1 cellular context compared by ENCODE assay signal in the genomic region with DNA sequence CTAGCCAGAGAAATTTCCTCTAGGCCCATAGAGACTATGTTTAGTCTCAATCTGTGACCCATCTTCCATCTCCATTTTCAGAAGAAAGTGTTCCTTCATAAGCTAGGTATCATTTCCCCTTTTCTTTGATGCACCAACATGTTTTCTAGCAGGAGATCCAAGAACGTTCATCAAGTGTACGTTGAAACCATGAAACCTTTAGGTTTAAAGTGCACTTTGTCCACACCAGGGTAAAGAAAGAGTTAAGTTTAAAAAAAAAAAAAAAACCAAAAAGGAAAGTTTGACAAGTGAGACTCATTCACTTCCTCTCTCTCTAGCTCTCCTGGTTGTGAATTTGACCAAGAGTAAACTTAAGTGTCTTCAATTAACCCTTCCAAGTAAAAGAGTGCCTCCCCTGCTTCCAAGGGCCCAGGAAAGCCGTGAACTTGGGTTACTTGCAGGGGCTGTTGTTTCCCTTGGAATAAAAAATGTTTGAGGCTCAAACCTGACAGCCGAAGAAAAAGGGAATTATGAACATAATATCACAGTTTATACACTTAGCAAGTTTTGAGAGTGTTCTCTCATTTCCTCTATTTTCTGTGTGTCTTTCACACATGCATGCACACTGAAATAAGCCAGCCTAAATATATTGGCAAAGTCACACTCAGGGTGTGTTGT.
A peak's percentile ranks its signal among the peaks of the same experiment; 100 is the strongest.
TF ChIP-seq lines count a peak whose summit lies in the region.

No MANE protein-coding gene starts in this region.

TF ChIP-seq in GM12878, 131 proteins besides CTCF, POLR2A, EP300 and RAD21 (continued from another document and continues in another):
- TF ChIP-seq, protein P1, sequence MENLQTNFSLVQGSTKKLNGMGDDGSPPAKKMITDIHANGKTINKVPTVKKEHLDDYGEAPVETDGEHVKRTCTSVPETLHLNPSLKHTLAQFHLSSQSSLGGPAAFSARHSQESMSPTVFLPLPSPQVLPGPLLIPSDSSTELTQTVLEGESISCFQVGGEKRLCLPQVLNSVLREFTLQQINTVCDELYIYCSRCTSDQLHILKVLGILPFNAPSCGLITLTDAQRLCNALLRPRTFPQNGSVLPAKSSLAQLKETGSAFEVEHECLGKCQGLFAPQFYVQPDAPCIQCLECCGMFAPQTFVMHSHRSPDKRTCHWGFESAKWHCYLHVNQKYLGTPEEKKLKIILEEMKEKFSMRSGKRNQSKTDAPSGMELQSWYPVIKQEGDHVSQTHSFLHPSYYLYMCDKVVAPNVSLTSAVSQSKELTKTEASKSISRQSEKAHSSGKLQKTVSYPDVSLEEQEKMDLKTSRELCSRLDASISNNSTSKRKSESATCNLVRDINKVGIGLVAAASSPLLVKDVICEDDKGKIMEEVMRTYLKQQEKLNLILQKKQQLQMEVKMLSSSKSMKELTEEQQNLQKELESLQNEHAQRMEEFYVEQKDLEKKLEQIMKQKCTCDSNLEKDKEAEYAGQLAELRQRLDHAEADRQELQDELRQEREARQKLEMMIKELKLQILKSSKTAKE (IDR thresholded peaks at IDR 0.05; ENCODE audit: low read depth, poor library complexity, severe bottlenecking): peak; percentile 62
- TF ChIP-seq, protein P2, sequence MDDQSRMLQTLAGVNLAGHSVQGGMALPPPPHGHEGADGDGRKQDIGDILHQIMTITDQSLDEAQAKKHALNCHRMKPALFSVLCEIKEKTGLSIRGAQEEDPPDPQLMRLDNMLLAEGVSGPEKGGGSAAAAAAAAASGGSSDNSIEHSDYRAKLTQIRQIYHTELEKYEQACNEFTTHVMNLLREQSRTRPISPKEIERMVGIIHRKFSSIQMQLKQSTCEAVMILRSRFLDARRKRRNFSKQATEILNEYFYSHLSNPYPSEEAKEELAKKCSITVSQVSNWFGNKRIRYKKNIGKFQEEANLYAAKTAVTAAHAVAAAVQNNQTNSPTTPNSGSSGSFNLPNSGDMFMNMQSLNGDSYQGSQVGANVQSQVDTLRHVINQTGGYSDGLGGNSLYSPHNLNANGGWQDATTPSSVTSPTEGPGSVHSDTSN (IDR thresholded peaks at IDR 0.05; ENCODE audit: insufficient replicate concordance, low read depth, low read length): no peak
- TF ChIP-seq NFXL1 (IDR thresholded peaks at IDR 0.05; ENCODE audit: borderline replicate concordance) (no peak), CREM (IDR thresholded peaks at IDR 0.05; ENCODE audit: low read depth) (0 out of 2 replicates have a peak, but pooled peaks have one; percentile 13), NBN (IDR thresholded peaks at IDR 0.05) (peak; percentile 89), YBX1 (IDR thresholded peaks at IDR 0.05) (no peak), FOXM1 (IDR thresholded peaks at IDR 0.05; ENCODE audit: low read depth, low read length) (0 out of 2 replicates have a peak, but pooled peaks have one; percentile 7), IKZF1 (conservative IDR thresholded peaks at IDR 0.05) (peak; percentile 85), CEBPB (IDR thresholded peaks at IDR 0.05; ENCODE audit: borderline replicate concordance in 1 of 2, low read depth in 2 of 2, low read length in 2 of 2) (no peak), RB1 (IDR thresholded peaks at IDR 0.05; ENCODE audit: borderline replicate concordance) (peak; percentile 39; the same call in 1 of the 2 replicates), ZNF24 (IDR thresholded peaks at IDR 0.05) (peak; percentile 7; the same call in 1 of the 2 replicates), EZH2 (IDR thresholded peaks at IDR 0.05; ENCODE audit: borderline replicate concordance, control insufficient read depth, low read depth, low read length) (no peak), KDM1A (IDR thresholded peaks at IDR 0.05; ENCODE audit: borderline replicate concordance) (no peak), RAD51 (IDR thresholded peaks at IDR 0.05) (0 out of 2 replicates have a peak, but pooled peaks have one; percentile 8), GATAD2B (conservative IDR thresholded peaks at IDR 0.05; ENCODE audit: low read depth) (no peak), MTA2 (IDR thresholded peaks at IDR 0.05; ENCODE audit: low read depth) (peak; percentile 86), MEF2A (IDR thresholded peaks at IDR 0.05; ENCODE audit: insufficient read depth, low read depth, low read length) (0 out of 2 replicates have a peak, but pooled peaks have one; percentile 6), PAX5 (IDR thresholded peaks at IDR 0.05; ENCODE audit: borderline replicate concordance, low read depth, low read length) (peak; percentile 89), JUND (IDR thresholded peaks at IDR 0.05; ENCODE audit: low read depth, low read length) (no peak), RCOR1 (conservative IDR thresholded peaks at IDR 0.05; ENCODE audit: low read depth, low read length) (no peak), BHLHE40 (IDR thresholded peaks at IDR 0.05; ENCODE audit: borderline replicate concordance in 1 of 2, low read depth in 2 of 2, low read length in 1 of 2) (peak in 1 of 2 experiments; percentile 49; a peak in 1 of 4 replicates), SMARCA5 (IDR thresholded peaks at IDR 0.05) (no peak; the same call in 1 of the 2 replicates), ASH2L (IDR thresholded peaks at IDR 0.05; ENCODE audit: borderline replicate concordance, low read depth) (peak; percentile 42; the same call in 1 of the 2 replicates), BMI1 (IDR thresholded peaks at IDR 0.05; ENCODE audit: borderline replicate concordance) (peak; percentile 74), JUNB (IDR thresholded peaks at IDR 0.05) (no peak), CHD2 (IDR thresholded peaks at IDR 0.05; ENCODE audit: borderline replicate concordance, low read depth, low read length) (no peak), BACH1 (IDR thresholded peaks at IDR 0.05; ENCODE audit: borderline replicate concordance) (peak; percentile 26; the same call in 1 of the 2 replicates), ATF7 (IDR thresholded peaks at IDR 0.05; ENCODE audit: low read depth) (peak; percentile 64)
- TF ChIP-seq, protein P3, sequence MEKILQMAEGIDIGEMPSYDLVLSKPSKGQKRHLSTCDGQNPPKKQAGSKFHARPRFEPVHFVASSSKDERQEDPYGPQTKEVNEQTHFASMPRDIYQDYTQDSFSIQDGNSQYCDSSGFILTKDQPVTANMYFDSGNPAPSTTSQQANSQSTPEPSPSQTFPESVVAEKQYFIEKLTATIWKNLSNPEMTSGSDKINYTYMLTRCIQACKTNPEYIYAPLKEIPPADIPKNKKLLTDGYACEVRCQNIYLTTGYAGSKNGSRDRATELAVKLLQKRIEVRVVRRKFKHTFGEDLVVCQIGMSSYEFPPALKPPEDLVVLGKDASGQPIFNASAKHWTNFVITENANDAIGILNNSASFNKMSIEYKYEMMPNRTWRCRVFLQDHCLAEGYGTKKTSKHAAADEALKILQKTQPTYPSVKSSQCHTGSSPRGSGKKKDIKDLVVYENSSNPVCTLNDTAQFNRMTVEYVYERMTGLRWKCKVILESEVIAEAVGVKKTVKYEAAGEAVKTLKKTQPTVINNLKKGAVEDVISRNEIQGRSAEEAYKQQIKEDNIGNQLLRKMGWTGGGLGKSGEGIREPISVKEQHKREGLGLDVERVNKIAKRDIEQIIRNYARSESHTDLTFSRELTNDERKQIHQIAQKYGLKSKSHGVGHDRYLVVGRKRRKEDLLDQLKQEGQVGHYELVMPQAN (conservative IDR thresholded peaks at IDR 0.05): no peak
- TF ChIP-seq, protein P4, sequence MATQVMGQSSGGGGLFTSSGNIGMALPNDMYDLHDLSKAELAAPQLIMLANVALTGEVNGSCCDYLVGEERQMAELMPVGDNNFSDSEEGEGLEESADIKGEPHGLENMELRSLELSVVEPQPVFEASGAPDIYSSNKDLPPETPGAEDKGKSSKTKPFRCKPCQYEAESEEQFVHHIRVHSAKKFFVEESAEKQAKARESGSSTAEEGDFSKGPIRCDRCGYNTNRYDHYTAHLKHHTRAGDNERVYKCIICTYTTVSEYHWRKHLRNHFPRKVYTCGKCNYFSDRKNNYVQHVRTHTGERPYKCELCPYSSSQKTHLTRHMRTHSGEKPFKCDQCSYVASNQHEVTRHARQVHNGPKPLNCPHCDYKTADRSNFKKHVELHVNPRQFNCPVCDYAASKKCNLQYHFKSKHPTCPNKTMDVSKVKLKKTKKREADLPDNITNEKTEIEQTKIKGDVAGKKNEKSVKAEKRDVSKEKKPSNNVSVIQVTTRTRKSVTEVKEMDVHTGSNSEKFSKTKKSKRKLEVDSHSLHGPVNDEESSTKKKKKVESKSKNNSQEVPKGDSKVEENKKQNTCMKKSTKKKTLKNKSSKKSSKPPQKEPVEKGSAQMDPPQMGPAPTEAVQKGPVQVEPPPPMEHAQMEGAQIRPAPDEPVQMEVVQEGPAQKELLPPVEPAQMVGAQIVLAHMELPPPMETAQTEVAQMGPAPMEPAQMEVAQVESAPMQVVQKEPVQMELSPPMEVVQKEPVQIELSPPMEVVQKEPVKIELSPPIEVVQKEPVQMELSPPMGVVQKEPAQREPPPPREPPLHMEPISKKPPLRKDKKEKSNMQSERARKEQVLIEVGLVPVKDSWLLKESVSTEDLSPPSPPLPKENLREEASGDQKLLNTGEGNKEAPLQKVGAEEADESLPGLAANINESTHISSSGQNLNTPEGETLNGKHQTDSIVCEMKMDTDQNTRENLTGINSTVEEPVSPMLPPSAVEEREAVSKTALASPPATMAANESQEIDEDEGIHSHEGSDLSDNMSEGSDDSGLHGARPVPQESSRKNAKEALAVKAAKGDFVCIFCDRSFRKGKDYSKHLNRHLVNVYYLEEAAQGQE (IDR thresholded peaks at IDR 0.05; ENCODE audit: low read depth, low read length): no peak
- TF ChIP-seq, protein P5, sequence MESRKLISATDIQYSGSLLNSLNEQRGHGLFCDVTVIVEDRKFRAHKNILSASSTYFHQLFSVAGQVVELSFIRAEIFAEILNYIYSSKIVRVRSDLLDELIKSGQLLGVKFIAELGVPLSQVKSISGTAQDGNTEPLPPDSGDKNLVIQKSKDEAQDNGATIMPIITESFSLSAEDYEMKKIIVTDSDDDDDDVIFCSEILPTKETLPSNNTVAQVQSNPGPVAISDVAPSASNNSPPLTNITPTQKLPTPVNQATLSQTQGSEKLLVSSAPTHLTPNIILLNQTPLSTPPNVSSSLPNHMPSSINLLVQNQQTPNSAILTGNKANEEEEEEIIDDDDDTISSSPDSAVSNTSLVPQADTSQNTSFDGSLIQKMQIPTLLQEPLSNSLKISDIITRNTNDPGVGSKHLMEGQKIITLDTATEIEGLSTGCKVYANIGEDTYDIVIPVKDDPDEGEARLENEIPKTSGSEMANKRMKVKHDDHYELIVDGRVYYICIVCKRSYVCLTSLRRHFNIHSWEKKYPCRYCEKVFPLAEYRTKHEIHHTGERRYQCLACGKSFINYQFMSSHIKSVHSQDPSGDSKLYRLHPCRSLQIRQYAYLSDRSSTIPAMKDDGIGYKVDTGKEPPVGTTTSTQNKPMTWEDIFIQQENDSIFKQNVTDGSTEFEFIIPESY (IDR thresholded peaks at IDR 0.05): no peak
- TF ChIP-seq, protein P6, sequence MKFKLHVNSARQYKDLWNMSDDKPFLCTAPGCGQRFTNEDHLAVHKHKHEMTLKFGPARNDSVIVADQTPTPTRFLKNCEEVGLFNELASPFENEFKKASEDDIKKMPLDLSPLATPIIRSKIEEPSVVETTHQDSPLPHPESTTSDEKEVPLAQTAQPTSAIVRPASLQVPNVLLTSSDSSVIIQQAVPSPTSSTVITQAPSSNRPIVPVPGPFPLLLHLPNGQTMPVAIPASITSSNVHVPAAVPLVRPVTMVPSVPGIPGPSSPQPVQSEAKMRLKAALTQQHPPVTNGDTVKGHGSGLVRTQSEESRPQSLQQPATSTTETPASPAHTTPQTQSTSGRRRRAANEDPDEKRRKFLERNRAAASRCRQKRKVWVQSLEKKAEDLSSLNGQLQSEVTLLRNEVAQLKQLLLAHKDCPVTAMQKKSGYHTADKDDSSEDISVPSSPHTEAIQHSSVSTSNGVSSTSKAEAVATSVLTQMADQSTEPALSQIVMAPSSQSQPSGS (IDR thresholded peaks at IDR 0.05; ENCODE audit: low read length): peak; percentile 37; the same call in 1 of the 2 replicates
- TF ChIP-seq, protein P7, sequence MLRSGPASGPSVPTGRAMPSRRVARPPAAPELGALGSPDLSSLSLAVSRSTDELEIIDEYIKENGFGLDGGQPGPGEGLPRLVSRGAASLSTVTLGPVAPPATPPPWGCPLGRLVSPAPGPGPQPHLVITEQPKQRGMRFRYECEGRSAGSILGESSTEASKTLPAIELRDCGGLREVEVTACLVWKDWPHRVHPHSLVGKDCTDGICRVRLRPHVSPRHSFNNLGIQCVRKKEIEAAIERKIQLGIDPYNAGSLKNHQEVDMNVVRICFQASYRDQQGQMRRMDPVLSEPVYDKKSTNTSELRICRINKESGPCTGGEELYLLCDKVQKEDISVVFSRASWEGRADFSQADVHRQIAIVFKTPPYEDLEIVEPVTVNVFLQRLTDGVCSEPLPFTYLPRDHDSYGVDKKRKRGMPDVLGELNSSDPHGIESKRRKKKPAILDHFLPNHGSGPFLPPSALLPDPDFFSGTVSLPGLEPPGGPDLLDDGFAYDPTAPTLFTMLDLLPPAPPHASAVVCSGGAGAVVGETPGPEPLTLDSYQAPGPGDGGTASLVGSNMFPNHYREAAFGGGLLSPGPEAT (IDR thresholded peaks at IDR 0.05; ENCODE audit: low read depth): peak; percentile 84
- TF ChIP-seq, protein P8, sequence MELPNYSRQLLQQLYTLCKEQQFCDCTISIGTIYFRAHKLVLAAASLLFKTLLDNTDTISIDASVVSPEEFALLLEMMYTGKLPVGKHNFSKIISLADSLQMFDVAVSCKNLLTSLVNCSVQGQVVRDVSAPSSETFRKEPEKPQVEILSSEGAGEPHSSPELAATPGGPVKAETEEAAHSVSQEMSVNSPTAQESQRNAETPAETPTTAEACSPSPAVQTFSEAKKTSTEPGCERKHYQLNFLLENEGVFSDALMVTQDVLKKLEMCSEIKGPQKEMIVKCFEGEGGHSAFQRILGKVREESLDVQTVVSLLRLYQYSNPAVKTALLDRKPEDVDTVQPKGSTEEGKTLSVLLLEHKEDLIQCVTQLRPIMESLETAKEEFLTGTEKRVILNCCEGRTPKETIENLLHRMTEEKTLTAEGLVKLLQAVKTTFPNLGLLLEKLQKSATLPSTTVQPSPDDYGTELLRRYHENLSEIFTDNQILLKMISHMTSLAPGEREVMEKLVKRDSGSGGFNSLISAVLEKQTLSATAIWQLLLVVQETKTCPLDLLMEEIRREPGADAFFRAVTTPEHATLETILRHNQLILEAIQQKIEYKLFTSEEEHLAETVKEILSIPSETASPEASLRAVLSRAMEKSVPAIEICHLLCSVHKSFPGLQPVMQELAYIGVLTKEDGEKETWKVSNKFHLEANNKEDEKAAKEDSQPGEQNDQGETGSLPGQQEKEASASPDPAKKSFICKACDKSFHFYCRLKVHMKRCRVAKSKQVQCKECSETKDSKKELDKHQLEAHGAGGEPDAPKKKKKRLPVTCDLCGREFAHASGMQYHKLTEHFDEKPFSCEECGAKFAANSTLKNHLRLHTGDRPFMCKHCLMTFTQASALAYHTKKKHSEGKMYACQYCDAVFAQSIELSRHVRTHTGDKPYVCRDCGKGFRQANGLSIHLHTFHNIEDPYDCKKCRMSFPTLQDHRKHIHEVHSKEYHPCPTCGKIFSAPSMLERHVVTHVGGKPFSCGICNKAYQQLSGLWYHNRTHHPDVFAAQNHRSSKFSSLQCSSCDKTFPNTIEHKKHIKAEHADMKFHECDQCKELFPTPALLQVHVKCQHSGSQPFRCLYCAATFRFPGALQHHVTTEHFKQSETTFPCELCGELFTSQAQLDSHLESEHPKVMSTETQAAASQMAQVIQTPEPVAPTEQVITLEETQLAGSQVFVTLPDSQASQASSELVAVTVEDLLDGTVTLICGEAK (IDR thresholded peaks at IDR 0.05; ENCODE audit: borderline replicate concordance): peak; percentile 26; the same call in 1 of the 2 replicates
